ENCODE assay signal across 22 cellular contexts in genomic region chr18:74142251-74142650, GRCh38. TPM values are rescaled to one million over a fixed set of nuclear protein-coding genes. Genes with fewer than 3 reads are reported as not detected.
A peak's percentile ranks its signal among the peaks of the same experiment; 100 is the strongest.
DNase-seq lines count a peak whose midpoint lies in the region; ATAC-seq and TF ChIP-seq lines count a peak whose summit lies in the region.
"Had no signal": no experiment of that assay in that cellular context is flagged by ENCODE, and none has a peak within 500 bp of the region (broad histone marks: within the 10 kb centered on the region; RNA-seq: fewer than 3 reads in every experiment).

No MANE protein-coding gene starts in this region.

- CTCF ChIA-PET in mammary epithelial cell (lab: Charles Lee; ENCODE audit: low non-redundant PET), result interaction anchor here (0.5 kb wide), 1 partner anchor 20 kb away, joined by 7 read pairs; no protein-coding TSS in a partner anchor

- dilution Hi-C loops in mammary epithelial cell (cut with HindIII; ENCODE audit: low sequenced_read_pairs), result no loop called here

- DNase-seq in mammary epithelial cell, result peak; percentile 46
- no peak for DNase-seq in breast epithelium (ENCODE audit: low spot score in 2 of 2)
- peak; percentile 49 for DNase-seq in fibroblast of mammary gland (ENCODE audit: low read depth)
- DNase-seq in GF-D8 (lab: John Stamatoyannopoulos, UW), result no peak
- no peak for DNase-seq in NCI-H187 (lab: John Stamatoyannopoulos, UW)
- DNase-seq: 8988T; AML-193; C1 segment of cervical spinal cord; Calu3; CD8-positive, alpha-beta T cell; Kasumi-1; MG63; NCI-H1417 treated with DMSO at 0.1 percent for 48 hours; NCI-H1930; NCI-H2227 treated with DMSO at 0.1 percent for 48 hours; NCI-H510A treated with DMSO at 0.1 percent for 48 hours; NCI-H748 treated with DMSO at 0.1 percent for 48 hours; NK-92 treated with Interleukin-12 subunit alpha and Interleukin-12 subunit beta, amount 100 ng/mL, for 24 hours; SJCRH30; T-cell had no signal

- intact Hi-C loops in mammary epithelial cell (cut with micrococcal nuclease) (no loop called here), breast epithelium (cut with DNase I; ENCODE audit: low total_unique reads) (no loop called here)

- TF ChIP-seq CTCF in mammary epithelial cell (conservative IDR thresholded peaks at IDR 0.05 in 1 of 2, IDR thresholded peaks at IDR 0.05 in 1 of 2; ENCODE audit: extremely low read depth in 1 of 2, insufficient read depth in 1 of 2, low read depth in 1 of 2, low read length in 2 of 2), result no peak
- TF ChIP-seq CTCF in breast epithelium (IDR thresholded peaks at IDR 0.05), result no peak
- no peak for TF ChIP-seq CTCF in fibroblast of mammary gland (conservative IDR thresholded peaks at IDR 0.05; ENCODE audit: control insufficient read depth, insufficient read depth, low read depth, low read length)

- H3K27ac ChIP-seq in mammary epithelial cell (ENCODE audit: insufficient read depth, low read depth, low read length), result peak overlapping the region; percentile 76
- no peak overlapping the region for H3K27ac ChIP-seq in breast epithelium
- peak overlapping the region; percentile 34 for H3K27ac ChIP-seq in angular gyrus (ENCODE audit: low read depth, low read length)
- H3K27ac ChIP-seq: SJCRH30 had no signal

- in situ Hi-C loops in mammary epithelial cell (cut with MboI; ENCODE audit: low sequenced_read_pairs in 2 of 2), result no loop called here

- BruUV-seq in mammary epithelial cell (replicated peaks; lab: Mats Ljungman, UMichigan), result TSS peak; percentile 98

- no peaks in the 10 kb centered on the region for H3K36me3 ChIP-seq in mammary epithelial cell (ENCODE audit: insufficient read depth, low read length)
- no peaks in the 10 kb centered on the region for H3K36me3 ChIP-seq in breast epithelium
- H3K36me3 ChIP-seq: MG63, SJCRH30 had no signal

- H3K27me3 ChIP-seq in mammary epithelial cell (ENCODE audit: insufficient read depth, low read length) (no peaks in the 10 kb centered on the region), breast epithelium (no peaks in the 10 kb centered on the region)
- H3K27me3 ChIP-seq: MG63, SJCRH30 had no signal

- no peak overlapping the region for H3K9ac ChIP-seq in mammary epithelial cell (ENCODE audit: insufficient read depth, low read length)

- no peak for ATAC-seq in HG03039 (IDR thresholded peaks at IDR 0.05; ENCODE audit: unreplicated experiment)
- ATAC-seq: CD8-positive, alpha-beta T cell; T-cell had no signal

- 31% methylated on average over 2 of the region's 2 CpGs for WGBS in mammary epithelial cell (ENCODE audit: low coverage, missing lambda C conversion rate)

- peak overlapping the region; percentile 35 for H2AFZ ChIP-seq in mammary epithelial cell (ENCODE audit: low read depth, low read length)

- no peaks in the 10 kb centered on the region for H4K20me1 ChIP-seq in mammary epithelial cell (ENCODE audit: insufficient read depth, low read length)

- H3K9me3 ChIP-seq in mammary epithelial cell (replicated peaks; ENCODE audit: insufficient read depth, low read length) (no peaks in the 10 kb centered on the region), breast epithelium (no peaks in the 10 kb centered on the region)
- H3K9me3 ChIP-seq: MG63, SJCRH30 had no signal

- peak overlapping the region; percentile 70 for H3K4me2 ChIP-seq in mammary epithelial cell (ENCODE audit: insufficient read depth, low read depth, low read length)

- peaks cover 36% of the 10 kb centered on the region for H3K4me1 ChIP-seq in mammary epithelial cell (ENCODE audit: insufficient read depth, low read length)
- H3K4me1 ChIP-seq in breast epithelium, result no peaks in the 10 kb centered on the region
- H3K4me1 ChIP-seq: SJCRH30 had no signal

- H3K4me3 ChIP-seq in mammary epithelial cell (replicated peaks in 1 of 3; ENCODE audit: insufficient read depth in 1 of 3, low read depth in 2 of 3, low read length in 3 of 3) (no peak overlapping the region), breast epithelium (no peak overlapping the region), fibroblast of mammary gland (ENCODE audit: control insufficient read depth, low read depth, low read length) (no peak overlapping the region)
- H3K4me3 ChIP-seq: MG63, SJCRH30 had no signal

- no peak for TF ChIP-seq POLR2A in breast epithelium (IDR thresholded peaks at IDR 0.05)

- no peaks in the 10 kb centered on the region for H3K79me2 ChIP-seq in mammary epithelial cell (ENCODE audit: insufficient read depth, low read length)

RNA-seq across cellular contexts. Expression of gene FBXO15, which starts 5.4 kb away (rescaled TPM):
- total RNA-seq in mammary epithelial cell, result under 1 TPM; 0.33 to 0.73 TPM
- polyA plus RNA-seq in mammary epithelial cell, result 0.36 TPM
- not detected for polyA minus RNA-seq in mammary epithelial cell
- 1 to 10 TPM in 1 of 3 donors, under 1 TPM in 2; 0.64 to 1.3 (median 0.73) TPM for total RNA-seq in breast epithelium

RNA-seq across cellular contexts. Expression of gene TIMM21, which starts 6.1 kb away (rescaled TPM):
- total RNA-seq in mammary epithelial cell, result 10 to 100 TPM; 23.0 to 37.5 TPM
- polyA plus RNA-seq in mammary epithelial cell, result 57.2 TPM
- 45.8 TPM for polyA minus RNA-seq in mammary epithelial cell
- 10 to 100 TPM; 30.8 to 38.1 (median 35.9) TPM for total RNA-seq in breast epithelium

Comparison
In these comparisons a context has a peak if more than half of its experiments do, and no peak if none do; other contexts are left out.
1. DNase-seq: peak in mammary epithelial cell (single experiment) and fibroblast of mammary gland (single experiment); none in breast epithelium (0 of 2), GF-D8 (single experiment) and NCI-H187 (0 of 2).
2. H3K27ac ChIP-seq: peak in mammary epithelial cell (single experiment) and angular gyrus (single experiment); none in breast epithelium (0 of 2).